1 cellular context compared by ENCODE assay signal in the genomic region with DNA sequence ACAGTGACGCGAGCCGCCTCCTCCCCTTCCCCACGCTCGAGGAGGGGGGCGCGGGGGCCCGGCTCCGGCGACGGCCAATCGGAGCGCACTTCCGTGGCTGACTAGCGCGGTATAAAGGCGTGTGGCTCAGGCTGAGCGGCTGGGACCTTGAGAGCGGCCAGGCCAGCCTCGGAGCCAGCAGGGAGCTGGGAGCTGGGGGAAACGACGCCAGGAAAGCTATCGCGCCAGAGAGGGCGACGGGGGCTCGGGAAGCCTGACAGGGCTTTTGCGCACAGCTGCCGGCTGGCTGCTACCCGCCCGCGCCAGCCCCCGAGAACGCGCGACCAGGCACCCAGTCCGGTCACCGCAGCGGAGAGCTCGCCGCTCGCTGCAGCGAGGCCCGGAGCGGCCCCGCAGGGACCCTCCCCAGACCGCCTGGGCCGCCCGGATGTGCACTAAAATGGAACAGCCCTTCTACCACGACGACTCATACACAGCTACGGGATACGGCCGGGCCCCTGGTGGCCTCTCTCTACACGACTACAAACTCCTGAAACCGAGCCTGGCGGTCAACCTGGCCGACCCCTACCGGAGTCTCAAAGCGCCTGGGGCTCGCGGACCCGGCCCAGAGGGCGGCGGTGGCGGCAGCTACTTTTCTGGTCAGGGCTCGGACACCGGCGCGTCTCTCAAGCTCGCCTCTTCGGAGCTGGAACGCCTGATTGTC.
TF ChIP-seq lines count a peak whose summit lies in the region.

A gene (plus strand): TSS at position 142 of the 703 bp plus-strand sequence. CDS start 286 bp downstream, at position 428.

TF ChIP-seq in GM12878, 131 proteins besides CTCF, POLR2A, EP300 and RAD21 (continued from another document and continues in another):
- TF ChIP-seq, protein P1, sequence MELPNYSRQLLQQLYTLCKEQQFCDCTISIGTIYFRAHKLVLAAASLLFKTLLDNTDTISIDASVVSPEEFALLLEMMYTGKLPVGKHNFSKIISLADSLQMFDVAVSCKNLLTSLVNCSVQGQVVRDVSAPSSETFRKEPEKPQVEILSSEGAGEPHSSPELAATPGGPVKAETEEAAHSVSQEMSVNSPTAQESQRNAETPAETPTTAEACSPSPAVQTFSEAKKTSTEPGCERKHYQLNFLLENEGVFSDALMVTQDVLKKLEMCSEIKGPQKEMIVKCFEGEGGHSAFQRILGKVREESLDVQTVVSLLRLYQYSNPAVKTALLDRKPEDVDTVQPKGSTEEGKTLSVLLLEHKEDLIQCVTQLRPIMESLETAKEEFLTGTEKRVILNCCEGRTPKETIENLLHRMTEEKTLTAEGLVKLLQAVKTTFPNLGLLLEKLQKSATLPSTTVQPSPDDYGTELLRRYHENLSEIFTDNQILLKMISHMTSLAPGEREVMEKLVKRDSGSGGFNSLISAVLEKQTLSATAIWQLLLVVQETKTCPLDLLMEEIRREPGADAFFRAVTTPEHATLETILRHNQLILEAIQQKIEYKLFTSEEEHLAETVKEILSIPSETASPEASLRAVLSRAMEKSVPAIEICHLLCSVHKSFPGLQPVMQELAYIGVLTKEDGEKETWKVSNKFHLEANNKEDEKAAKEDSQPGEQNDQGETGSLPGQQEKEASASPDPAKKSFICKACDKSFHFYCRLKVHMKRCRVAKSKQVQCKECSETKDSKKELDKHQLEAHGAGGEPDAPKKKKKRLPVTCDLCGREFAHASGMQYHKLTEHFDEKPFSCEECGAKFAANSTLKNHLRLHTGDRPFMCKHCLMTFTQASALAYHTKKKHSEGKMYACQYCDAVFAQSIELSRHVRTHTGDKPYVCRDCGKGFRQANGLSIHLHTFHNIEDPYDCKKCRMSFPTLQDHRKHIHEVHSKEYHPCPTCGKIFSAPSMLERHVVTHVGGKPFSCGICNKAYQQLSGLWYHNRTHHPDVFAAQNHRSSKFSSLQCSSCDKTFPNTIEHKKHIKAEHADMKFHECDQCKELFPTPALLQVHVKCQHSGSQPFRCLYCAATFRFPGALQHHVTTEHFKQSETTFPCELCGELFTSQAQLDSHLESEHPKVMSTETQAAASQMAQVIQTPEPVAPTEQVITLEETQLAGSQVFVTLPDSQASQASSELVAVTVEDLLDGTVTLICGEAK (IDR thresholded peaks at IDR 0.05; ENCODE audit: borderline replicate concordance), result no peak
- TF ChIP-seq RFX5 (IDR thresholded peaks at IDR 0.05; ENCODE audit: low read depth, low read length), result 0 out of 2 replicates have a peak, but pooled peaks have one; percentile 32
- TF ChIP-seq, protein P2, sequence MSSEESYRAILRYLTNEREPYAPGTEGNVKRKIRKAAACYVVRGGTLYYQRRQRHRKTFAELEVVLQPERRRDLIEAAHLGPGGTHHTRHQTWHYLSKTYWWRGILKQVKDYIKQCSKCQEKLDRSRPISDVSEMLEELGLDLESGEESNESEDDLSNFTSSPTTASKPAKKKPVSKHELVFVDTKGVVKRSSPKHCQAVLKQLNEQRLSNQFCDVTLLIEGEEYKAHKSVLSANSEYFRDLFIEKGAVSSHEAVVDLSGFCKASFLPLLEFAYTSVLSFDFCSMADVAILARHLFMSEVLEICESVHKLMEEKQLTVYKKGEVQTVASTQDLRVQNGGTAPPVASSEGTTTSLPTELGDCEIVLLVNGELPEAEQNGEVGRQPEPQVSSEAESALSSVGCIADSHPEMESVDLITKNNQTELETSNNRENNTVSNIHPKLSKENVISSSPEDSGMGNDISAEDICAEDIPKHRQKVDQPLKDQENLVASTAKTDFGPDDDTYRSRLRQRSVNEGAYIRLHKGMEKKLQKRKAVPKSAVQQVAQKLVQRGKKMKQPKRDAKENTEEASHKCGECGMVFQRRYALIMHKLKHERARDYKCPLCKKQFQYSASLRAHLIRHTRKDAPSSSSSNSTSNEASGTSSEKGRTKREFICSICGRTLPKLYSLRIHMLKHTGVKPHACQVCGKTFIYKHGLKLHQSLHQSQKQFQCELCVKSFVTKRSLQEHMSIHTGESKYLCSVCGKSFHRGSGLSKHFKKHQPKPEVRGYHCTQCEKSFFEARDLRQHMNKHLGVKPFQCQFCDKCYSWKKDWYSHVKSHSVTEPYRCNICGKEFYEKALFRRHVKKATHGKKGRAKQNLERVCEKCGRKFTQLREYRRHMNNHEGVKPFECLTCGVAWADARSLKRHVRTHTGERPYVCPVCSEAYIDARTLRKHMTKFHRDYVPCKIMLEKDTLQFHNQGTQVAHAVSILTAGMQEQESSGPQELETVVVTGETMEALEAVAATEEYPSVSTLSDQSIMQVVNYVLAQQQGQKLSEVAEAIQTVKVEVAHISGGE (CRISPR knock-in tag; IDR thresholded peaks at IDR 0.05), result peak; percentile 68
- TF ChIP-seq PML (IDR thresholded peaks at IDR 0.05; ENCODE audit: low read length), result no peak
- no peak for TF ChIP-seq SIX5 (IDR thresholded peaks at IDR 0.05; ENCODE audit: low read depth, low read length, severe bottlenecking)
- TF ChIP-seq RBBP5 (conservative IDR thresholded peaks at IDR 0.05), result no peak
- peak; percentile 39 for TF ChIP-seq MYC (IDR thresholded peaks at IDR 0.05; ENCODE audit: insufficient read depth, insufficient read length, insufficient replicate concordance, low read length, severe bottlenecking)
- TF ChIP-seq, protein P3, sequence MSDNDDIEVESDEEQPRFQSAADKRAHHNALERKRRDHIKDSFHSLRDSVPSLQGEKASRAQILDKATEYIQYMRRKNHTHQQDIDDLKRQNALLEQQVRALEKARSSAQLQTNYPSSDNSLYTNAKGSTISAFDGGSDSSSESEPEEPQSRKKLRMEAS (IDR thresholded peaks at IDR 0.05; ENCODE audit: low read depth, low read length), result no peak
- no peak for TF ChIP-seq MTA2 (IDR thresholded peaks at IDR 0.05; ENCODE audit: low read depth)
- peak; percentile 90; the same call in 1 of the 2 replicates for TF ChIP-seq PAX5 (IDR thresholded peaks at IDR 0.05; ENCODE audit: borderline replicate concordance, low read depth, low read length)
- TF ChIP-seq HCFC1 (IDR thresholded peaks at IDR 0.05; ENCODE audit: low read length), result peak; percentile 57
- TF ChIP-seq, protein P4, sequence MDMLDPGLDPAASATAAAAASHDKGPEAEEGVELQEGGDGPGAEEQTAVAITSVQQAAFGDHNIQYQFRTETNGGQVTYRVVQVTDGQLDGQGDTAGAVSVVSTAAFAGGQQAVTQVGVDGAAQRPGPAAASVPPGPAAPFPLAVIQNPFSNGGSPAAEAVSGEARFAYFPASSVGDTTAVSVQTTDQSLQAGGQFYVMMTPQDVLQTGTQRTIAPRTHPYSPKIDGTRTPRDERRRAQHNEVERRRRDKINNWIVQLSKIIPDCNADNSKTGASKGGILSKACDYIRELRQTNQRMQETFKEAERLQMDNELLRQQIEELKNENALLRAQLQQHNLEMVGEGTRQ (IDR thresholded peaks at IDR 0.05; ENCODE audit: borderline replicate concordance, low read depth, low read length), result no peak; the same call in 1 of the 2 replicates
- peak; percentile 100 for TF ChIP-seq LARP7 (IDR thresholded peaks at IDR 0.05)
- no peak for TF ChIP-seq FOXM1 (IDR thresholded peaks at IDR 0.05; ENCODE audit: low read depth, low read length)
- peak; percentile 96 for TF ChIP-seq HDAC6 (IDR thresholded peaks at IDR 0.05; ENCODE audit: unreplicated experiment)
- no peak for TF ChIP-seq RUNX3 (IDR thresholded peaks at IDR 0.05; ENCODE audit: low read length)
- TF ChIP-seq, protein P5, sequence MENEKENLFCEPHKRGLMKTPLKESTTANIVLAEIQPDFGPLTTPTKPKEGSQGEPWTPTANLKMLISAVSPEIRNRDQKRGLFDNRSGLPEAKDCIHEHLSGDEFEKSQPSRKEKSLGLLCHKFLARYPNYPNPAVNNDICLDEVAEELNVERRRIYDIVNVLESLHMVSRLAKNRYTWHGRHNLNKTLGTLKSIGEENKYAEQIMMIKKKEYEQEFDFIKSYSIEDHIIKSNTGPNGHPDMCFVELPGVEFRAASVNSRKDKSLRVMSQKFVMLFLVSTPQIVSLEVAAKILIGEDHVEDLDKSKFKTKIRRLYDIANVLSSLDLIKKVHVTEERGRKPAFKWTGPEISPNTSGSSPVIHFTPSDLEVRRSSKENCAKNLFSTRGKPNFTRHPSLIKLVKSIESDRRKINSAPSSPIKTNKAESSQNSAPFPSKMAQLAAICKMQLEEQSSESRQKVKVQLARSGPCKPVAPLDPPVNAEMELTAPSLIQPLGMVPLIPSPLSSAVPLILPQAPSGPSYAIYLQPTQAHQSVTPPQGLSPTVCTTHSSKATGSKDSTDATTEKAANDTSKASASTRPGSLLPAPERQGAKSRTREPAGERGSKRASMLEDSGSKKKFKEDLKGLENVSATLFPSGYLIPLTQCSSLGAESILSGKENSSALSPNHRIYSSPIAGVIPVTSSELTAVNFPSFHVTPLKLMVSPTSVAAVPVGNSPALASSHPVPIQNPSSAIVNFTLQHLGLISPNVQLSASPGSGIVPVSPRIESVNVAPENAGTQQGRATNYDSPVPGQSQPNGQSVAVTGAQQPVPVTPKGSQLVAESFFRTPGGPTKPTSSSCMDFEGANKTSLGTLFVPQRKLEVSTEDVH (IDR thresholded peaks at IDR 0.05; ENCODE audit: low read depth, partially characterized antibody), result no peak
- TF ChIP-seq JUNB (IDR thresholded peaks at IDR 0.05), result no peak
- no peak for TF ChIP-seq ZNF622 (IDR thresholded peaks at IDR 0.05)
- TF ChIP-seq, protein P6, sequence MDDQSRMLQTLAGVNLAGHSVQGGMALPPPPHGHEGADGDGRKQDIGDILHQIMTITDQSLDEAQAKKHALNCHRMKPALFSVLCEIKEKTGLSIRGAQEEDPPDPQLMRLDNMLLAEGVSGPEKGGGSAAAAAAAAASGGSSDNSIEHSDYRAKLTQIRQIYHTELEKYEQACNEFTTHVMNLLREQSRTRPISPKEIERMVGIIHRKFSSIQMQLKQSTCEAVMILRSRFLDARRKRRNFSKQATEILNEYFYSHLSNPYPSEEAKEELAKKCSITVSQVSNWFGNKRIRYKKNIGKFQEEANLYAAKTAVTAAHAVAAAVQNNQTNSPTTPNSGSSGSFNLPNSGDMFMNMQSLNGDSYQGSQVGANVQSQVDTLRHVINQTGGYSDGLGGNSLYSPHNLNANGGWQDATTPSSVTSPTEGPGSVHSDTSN (IDR thresholded peaks at IDR 0.05; ENCODE audit: insufficient replicate concordance, low read depth, low read length), result peak; percentile 29
- TF ChIP-seq FOXK2 (IDR thresholded peaks at IDR 0.05), result no peak
- no peak for TF ChIP-seq MYB (IDR thresholded peaks at IDR 0.05; ENCODE audit: borderline replicate concordance, low read depth, low read length)
- TF ChIP-seq IRF4 (IDR thresholded peaks at IDR 0.05; ENCODE audit: low read depth, low read length), result 0 out of 2 replicates have a peak, but pooled peaks have one; percentile 22
- TF ChIP-seq SMARCA5 (IDR thresholded peaks at IDR 0.05), result peak; percentile 66
- TF ChIP-seq RCOR1 (conservative IDR thresholded peaks at IDR 0.05; ENCODE audit: low read depth, low read length), result 0 out of 2 replicates have a peak, but pooled peaks have one; percentile 52
- peak; percentile 40; the same call in 1 of the 2 replicates for TF ChIP-seq BCL11A (IDR thresholded peaks at IDR 0.05; ENCODE audit: low read depth, low read length)
- no peak for TF ChIP-seq FOS (IDR thresholded peaks at IDR 0.05; ENCODE audit: borderline replicate concordance, extremely low read depth, insufficient read length)
- TF ChIP-seq KDM1A (IDR thresholded peaks at IDR 0.05; ENCODE audit: borderline replicate concordance), result no peak
- TF ChIP-seq IKZF1 (conservative IDR thresholded peaks at IDR 0.05), result peak; percentile 93
- TF ChIP-seq RAD51 (IDR thresholded peaks at IDR 0.05), result no peak
- TF ChIP-seq, protein P7, sequence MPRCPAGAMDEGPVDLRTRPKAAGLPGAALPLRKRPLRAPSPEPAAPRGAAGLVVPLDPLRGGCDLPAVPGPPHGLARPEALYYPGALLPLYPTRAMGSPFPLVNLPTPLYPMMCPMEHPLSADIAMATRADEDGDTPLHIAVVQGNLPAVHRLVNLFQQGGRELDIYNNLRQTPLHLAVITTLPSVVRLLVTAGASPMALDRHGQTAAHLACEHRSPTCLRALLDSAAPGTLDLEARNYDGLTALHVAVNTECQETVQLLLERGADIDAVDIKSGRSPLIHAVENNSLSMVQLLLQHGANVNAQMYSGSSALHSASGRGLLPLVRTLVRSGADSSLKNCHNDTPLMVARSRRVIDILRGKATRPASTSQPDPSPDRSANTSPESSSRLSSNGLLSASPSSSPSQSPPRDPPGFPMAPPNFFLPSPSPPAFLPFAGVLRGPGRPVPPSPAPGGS (IDR thresholded peaks at IDR 0.05; ENCODE audit: borderline replicate concordance, insufficient read depth, low read depth, low read length, poor library complexity, severe bottlenecking), result peak; percentile 80
- peak; percentile 100 for TF ChIP-seq POLR2AphosphoS2 (IDR thresholded peaks at IDR 0.05; ENCODE audit: low read depth, low read length)
- no peak for TF ChIP-seq NR2C2 (IDR thresholded peaks at IDR 0.05; ENCODE audit: borderline replicate concordance, control insufficient read depth, insufficient read length, low read depth)
- TF ChIP-seq SPI1 (IDR thresholded peaks at IDR 0.05; ENCODE audit: borderline replicate concordance, insufficient read depth, low read depth, low read length), result peak; percentile 50
- peak; percentile 72; the same call in 1 of the 2 replicates for TF ChIP-seq MEF2A (IDR thresholded peaks at IDR 0.05; ENCODE audit: insufficient read depth, low read depth, low read length)
- no peak for TF ChIP-seq JUND (IDR thresholded peaks at IDR 0.05; ENCODE audit: low read depth, low read length)
- peak; percentile 74; the same call in 1 of the 2 replicates for TF ChIP-seq STAT1 (conservative IDR thresholded peaks at IDR 0.05)
- no peak for TF ChIP-seq NFIC (IDR thresholded peaks at IDR 0.05; ENCODE audit: low read depth, low read length)
- no peak for TF ChIP-seq CBX5 (IDR thresholded peaks at IDR 0.05; ENCODE audit: low read depth)
- peak; percentile 90 for TF ChIP-seq RELA (IDR thresholded peaks at IDR 0.05; ENCODE audit: borderline replicate concordance, partially characterized antibody)
- TF ChIP-seq, protein P8, sequence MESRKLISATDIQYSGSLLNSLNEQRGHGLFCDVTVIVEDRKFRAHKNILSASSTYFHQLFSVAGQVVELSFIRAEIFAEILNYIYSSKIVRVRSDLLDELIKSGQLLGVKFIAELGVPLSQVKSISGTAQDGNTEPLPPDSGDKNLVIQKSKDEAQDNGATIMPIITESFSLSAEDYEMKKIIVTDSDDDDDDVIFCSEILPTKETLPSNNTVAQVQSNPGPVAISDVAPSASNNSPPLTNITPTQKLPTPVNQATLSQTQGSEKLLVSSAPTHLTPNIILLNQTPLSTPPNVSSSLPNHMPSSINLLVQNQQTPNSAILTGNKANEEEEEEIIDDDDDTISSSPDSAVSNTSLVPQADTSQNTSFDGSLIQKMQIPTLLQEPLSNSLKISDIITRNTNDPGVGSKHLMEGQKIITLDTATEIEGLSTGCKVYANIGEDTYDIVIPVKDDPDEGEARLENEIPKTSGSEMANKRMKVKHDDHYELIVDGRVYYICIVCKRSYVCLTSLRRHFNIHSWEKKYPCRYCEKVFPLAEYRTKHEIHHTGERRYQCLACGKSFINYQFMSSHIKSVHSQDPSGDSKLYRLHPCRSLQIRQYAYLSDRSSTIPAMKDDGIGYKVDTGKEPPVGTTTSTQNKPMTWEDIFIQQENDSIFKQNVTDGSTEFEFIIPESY (IDR thresholded peaks at IDR 0.05), result no peak
- TF ChIP-seq CBFB (IDR thresholded peaks at IDR 0.05; ENCODE audit: low read depth), result peak; percentile 99
- no peak for TF ChIP-seq SRF (IDR thresholded peaks at IDR 0.05; ENCODE audit: low read depth in 2 of 2, low read length in 2 of 2)
